Comparison of ENCODE assay signal across 1 cellular context in the genomic region with DNA sequence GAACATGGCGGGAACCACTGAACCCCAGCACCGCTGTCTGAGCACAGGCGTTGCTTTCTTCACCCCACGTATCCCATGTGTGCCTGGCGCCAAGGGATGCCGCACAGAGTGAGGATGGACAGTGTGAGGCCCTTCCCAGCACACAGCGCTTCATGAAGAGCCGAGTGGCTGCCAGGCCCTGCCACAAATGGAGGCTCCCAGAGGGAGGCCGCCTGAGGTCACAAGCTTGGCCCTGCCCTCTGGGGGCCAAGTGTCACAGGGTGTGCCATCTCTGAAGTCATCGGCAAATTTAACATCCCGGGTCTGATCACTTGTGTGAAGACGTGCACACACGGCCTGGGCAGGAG.
TF ChIP-seq lines count a peak whose summit lies in the region.

No MANE protein-coding gene starts in this region.

TF ChIP-seq in H1, 55 proteins besides CTCF, POLR2A, EP300 and RAD21:
- TF ChIP-seq NANOG (IDR thresholded peaks at IDR 0.05; ENCODE audit: insufficient read depth, low read depth, low read length, poor library complexity, severe bottlenecking): no peak
- TF ChIP-seq SIX5 (IDR thresholded peaks at IDR 0.05; ENCODE audit: low read depth, low read length): no peak
- no peak for TF ChIP-seq KDM1A (IDR thresholded peaks at IDR 0.05; ENCODE audit: borderline replicate concordance, low read length)
- no peak for TF ChIP-seq GTF2F1 (IDR thresholded peaks at IDR 0.05; ENCODE audit: borderline replicate concordance, low read depth, low read length)
- no peak for TF ChIP-seq ASH2L (IDR thresholded peaks at IDR 0.05; ENCODE audit: low read length)
